Comparison of ENCODE assay signal across 12 cellular contexts in the genomic region with DNA sequence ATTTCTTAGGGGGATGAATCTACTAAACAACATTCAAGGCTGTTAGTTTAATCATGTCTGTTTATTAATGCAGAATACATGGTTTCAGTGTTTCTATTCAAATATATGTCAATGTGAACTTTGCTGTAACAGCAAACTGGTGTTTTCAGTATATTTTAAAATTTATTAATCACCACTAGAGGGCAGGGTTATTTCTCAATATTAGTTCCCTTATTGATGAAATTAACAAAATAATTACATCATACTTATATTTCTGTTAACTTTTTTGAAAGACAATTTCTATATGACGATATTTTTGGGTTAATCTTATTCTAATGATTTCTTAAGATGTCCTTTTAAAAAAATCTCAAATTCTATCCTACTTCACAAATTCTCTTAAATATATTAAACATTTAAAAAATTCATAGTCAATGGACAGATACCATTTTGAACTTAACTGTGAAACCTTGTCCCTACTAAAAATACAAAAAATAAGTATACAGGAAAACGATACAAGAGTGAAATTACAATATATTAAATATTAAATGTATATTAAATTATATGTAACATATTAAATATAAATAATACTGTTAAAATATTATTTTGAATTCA.
DNase-seq lines count a peak whose midpoint lies in the region; ATAC-seq, FAIRE-seq and TF ChIP-seq lines count a peak whose summit lies in the region.
"Had no signal": no experiment of that assay in that cellular context is flagged by ENCODE, and none has a peak within 500 bp of the region (broad histone marks: within the 10 kb centered on the region; RNA-seq: fewer than 3 reads in every experiment).

No MANE protein-coding gene starts in this region.

- H3K36me3 ChIP-seq in HEK293 (ENCODE audit: control insufficient read depth in 2 of 2, insufficient read depth in 1 of 2, low read length in 2 of 2), result no peaks in the 10 kb centered on the region
- H3K36me3 ChIP-seq in kidney epithelial cell (ENCODE audit: control insufficient read depth, insufficient read depth, low read length), result no peaks in the 10 kb centered on the region
- H3K36me3 ChIP-seq: suprapubic skin had no signal

- DNase-seq in kidney epithelial cell (ENCODE audit: low read depth) (no peak), NOMO-1 treated with dmso at 0.1 percent for 144 hours (lab: John Stamatoyannopoulos, UW; ENCODE audit: unreplicated experiment) (no peak)
- DNase-seq in activated naive CD4-positive, alpha-beta T cell treated with anti-CD3 and anti-CD28 coated beads for 36 hours, result no peak
- DNase-seq in stimulated activated naive CD8-positive, alpha-beta T cell treated with anti-CD3 and anti-CD28 coated beads, Interleukin-15, amount 100 ng/mL, for 72 hours, result no peak

- POLR2A ChIA-PET in HEK293 (lab: Yijun Ruan, JAX), result no interaction called here

- FAIRE-seq in TTC549 (lab: Jason Lieb, UNC), result peak; percentile 61
- FAIRE-seq: GM12892 had no signal

- no peak overlapping the region for H3K27ac Mint-ChIP-seq in activated naive CD4-positive, alpha-beta T cell treated with anti-CD3 and anti-CD28 coated beads for 36 hours
- no peak overlapping the region for H3K27ac Mint-ChIP-seq in stimulated activated naive CD8-positive, alpha-beta T cell treated with anti-CD3 and anti-CD28 coated beads, Interleukin-15, amount 100 ng/mL, for 72 hours

- no peaks in the 10 kb centered on the region for H3K27me3 ChIP-seq in kidney epithelial cell (ENCODE audit: control insufficient read depth, insufficient read depth, low read length)
- H3K27me3 ChIP-seq: suprapubic skin had no signal

- H3K27me3 Mint-ChIP-seq in activated naive CD4-positive, alpha-beta T cell treated with anti-CD3 and anti-CD28 coated beads for 36 hours (ENCODE audit: low read depth), result no peaks in the 10 kb centered on the region
- no peaks in the 10 kb centered on the region for H3K27me3 Mint-ChIP-seq in stimulated activated naive CD8-positive, alpha-beta T cell treated with anti-CD3 and anti-CD28 coated beads, Interleukin-15, amount 100 ng/mL, for 72 hours

- intact Hi-C loops in activated naive CD4-positive, alpha-beta T cell treated with anti-CD3 and anti-CD28 coated beads for 36 hours (cut with micrococcal nuclease), result no loop called here

- TF ChIP-seq CTCF in C4-2B (conservative IDR thresholded peaks at IDR 0.05) (peak; percentile 69), HEK293 (tag by site-specific recombination; IDR thresholded peaks at IDR 0.05) (no peak), kidney epithelial cell (IDR thresholded peaks at IDR 0.05; ENCODE audit: insufficient read depth, low read length, poor library complexity, severe bottlenecking) (peak; percentile 23)

- H3K4me3 ChIP-seq in HEK293 (ENCODE audit: low read depth, low read length), result no peak overlapping the region
- no peak overlapping the region for H3K4me3 ChIP-seq in kidney epithelial cell (ENCODE audit: low read depth, low read length)
- H3K4me3 ChIP-seq: suprapubic skin had no signal

- H3K9me3 ChIP-seq in HEK293 (ENCODE audit: control insufficient read depth, insufficient read depth, low read depth, low read length), result no peaks in the 10 kb centered on the region
- H3K9me3 ChIP-seq: suprapubic skin had no signal

- H3K9me3 Mint-ChIP-seq in activated naive CD4-positive, alpha-beta T cell treated with anti-CD3 and anti-CD28 coated beads for 36 hours, result peaks cover 7% of the 10 kb centered on the region
- peaks cover 6 to 9% of the 10 kb centered on the region in 2 donors for H3K9me3 Mint-ChIP-seq in stimulated activated naive CD8-positive, alpha-beta T cell treated with anti-CD3 and anti-CD28 coated beads, Interleukin-15, amount 100 ng/mL, for 72 hours

- ATAC-seq in GM18870 (IDR thresholded peaks at IDR 0.05; ENCODE audit: unreplicated experiment), result no peak
- no peak for ATAC-seq in stimulated activated naive CD8-positive, alpha-beta T cell treated with anti-CD3 and anti-CD28 coated beads, Interleukin-15, amount 100 ng/mL, for 72 hours
- ATAC-seq: Panc1, sciatic nerve had no signal

- CTCF ChIA-PET in HEK293 (lab: Yijun Ruan, JAX), result no interaction called here
- CTCF ChIA-PET in activated naive CD4-positive, alpha-beta T cell treated with anti-CD3 and anti-CD28 coated beads for 36 hours (lab: Charles Lee), result no interaction called here

- no peak overlapping the region for H3K4me3 Mint-ChIP-seq in activated naive CD4-positive, alpha-beta T cell treated with anti-CD3 and anti-CD28 coated beads for 36 hours
- H3K4me3 Mint-ChIP-seq in stimulated activated naive CD8-positive, alpha-beta T cell treated with anti-CD3 and anti-CD28 coated beads, Interleukin-15, amount 100 ng/mL, for 72 hours, result no peak overlapping the region

- H3K27ac ChIP-seq in C4-2B (no peak overlapping the region), HEK293 (ENCODE audit: extremely low read depth, low read depth, low read length) (no peak overlapping the region)
- H3K27ac ChIP-seq: suprapubic skin had no signal

- H3K4me1 ChIP-seq in HEK293 (ENCODE audit: control insufficient read depth, insufficient read depth, low read length), result no peaks in the 10 kb centered on the region
- H3K4me1 ChIP-seq: suprapubic skin had no signal

- no peaks in the 10 kb centered on the region for H3K4me1 Mint-ChIP-seq in activated naive CD4-positive, alpha-beta T cell treated with anti-CD3 and anti-CD28 coated beads for 36 hours (ENCODE audit: low read depth)
- no peaks in the 10 kb centered on the region for H3K4me1 Mint-ChIP-seq in stimulated activated naive CD8-positive, alpha-beta T cell treated with anti-CD3 and anti-CD28 coated beads, Interleukin-15, amount 100 ng/mL, for 72 hours

- H3K36me3 Mint-ChIP-seq in activated naive CD4-positive, alpha-beta T cell treated with anti-CD3 and anti-CD28 coated beads for 36 hours (ENCODE audit: low read depth), result no peaks in the 10 kb centered on the region

TF ChIP-seq in HEK293, 187 proteins besides CTCF, POLR2A, EP300 and RAD21:
- TF ChIP-seq GFI1B (tag by site-specific recombination; IDR thresholded peaks at IDR 0.05) (no peak), ZNF175 (tag by site-specific recombination; IDR thresholded peaks at IDR 0.05) (no peak), KLF8 (tag by site-specific recombination; IDR thresholded peaks at IDR 0.05) (no peak), ZNF658 (tag by site-specific recombination; IDR thresholded peaks at IDR 0.05) (no peak)
- TF ChIP-seq, protein P1, sequence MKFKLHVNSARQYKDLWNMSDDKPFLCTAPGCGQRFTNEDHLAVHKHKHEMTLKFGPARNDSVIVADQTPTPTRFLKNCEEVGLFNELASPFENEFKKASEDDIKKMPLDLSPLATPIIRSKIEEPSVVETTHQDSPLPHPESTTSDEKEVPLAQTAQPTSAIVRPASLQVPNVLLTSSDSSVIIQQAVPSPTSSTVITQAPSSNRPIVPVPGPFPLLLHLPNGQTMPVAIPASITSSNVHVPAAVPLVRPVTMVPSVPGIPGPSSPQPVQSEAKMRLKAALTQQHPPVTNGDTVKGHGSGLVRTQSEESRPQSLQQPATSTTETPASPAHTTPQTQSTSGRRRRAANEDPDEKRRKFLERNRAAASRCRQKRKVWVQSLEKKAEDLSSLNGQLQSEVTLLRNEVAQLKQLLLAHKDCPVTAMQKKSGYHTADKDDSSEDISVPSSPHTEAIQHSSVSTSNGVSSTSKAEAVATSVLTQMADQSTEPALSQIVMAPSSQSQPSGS (tag by site-specific recombination; IDR thresholded peaks at IDR 0.05; ENCODE audit: low read depth), result peak; percentile 78
